Comparison of ENCODE assay signal across 16 cellular contexts in the genomic region with DNA sequence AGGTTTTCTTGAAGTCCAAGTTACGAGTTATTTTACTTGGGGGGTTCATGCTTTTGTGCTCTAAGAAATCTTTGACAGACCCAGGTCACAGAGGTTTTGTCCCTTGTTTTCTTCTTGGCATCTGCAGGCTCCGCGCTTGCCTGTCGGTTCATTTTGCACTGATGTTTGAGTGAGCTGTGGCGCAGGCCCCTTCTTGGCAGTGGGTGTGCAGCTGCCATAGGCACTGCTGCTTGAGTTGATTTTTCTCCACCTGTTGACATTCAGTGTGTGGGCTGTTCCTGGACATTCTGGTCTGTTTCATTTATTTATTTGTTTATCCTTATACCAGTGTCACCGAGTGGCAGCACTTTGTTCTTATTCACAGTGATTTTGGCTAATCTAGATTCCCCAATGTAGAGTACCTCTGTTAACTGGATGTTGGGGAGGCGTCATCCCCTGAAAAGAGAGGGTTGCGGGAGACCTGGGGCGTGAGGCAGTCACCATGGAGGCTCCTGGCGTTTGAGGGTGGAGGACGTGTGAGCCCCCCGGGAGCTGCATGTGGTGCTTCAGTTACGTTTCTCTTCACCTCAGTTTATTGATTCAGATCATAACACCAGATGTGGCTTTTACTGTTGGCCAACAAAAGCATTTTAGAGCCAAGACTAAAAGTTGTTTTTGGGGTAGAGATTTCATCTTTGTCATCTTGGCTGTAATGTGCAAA.
A peak's percentile ranks its signal among the peaks of the same experiment; 100 is the strongest.
DNase-seq lines count a peak whose midpoint lies in the region; ATAC-seq, FAIRE-seq and TF ChIP-seq lines count a peak whose summit lies in the region.
"Had no signal": no experiment of that assay in that cellular context is flagged by ENCODE, and none has a peak within 500 bp of the region (broad histone marks: within the 10 kb centered on the region; RNA-seq: fewer than 3 reads in every experiment).

No MANE protein-coding gene starts in this region.

- H3K27ac Mint-ChIP-seq in WTC11 (peak overlapping the region; percentile 54), naive B cell (peak overlapping the region; percentile 9 to 100 (median 80))

- H3K27ac ChIP-seq in liver (ENCODE audit: low read depth in 1 of 2, low read length in 2 of 2), result peak overlapping the region; percentile 29 to 61
- no peak overlapping the region for H3K27ac ChIP-seq in HepG2 (ENCODE audit: extremely low read length, insufficient read depth, low read length)
- H3K27ac ChIP-seq: neutrophil, testis had no signal

- TF ChIP-seq EP300 in HepG2 (IDR thresholded peaks at IDR 0.05; ENCODE audit: low read depth in 2 of 2, low read length in 2 of 2), result no peak
- TF ChIP-seq EP300 in HepG2 (CRISPR knock-in tag; IDR thresholded peaks at IDR 0.05; ENCODE audit: borderline replicate concordance), result no peak

- H3K9me3 Mint-ChIP-seq in WTC11 (peaks cover 7% of the 10 kb centered on the region), naive B cell (peaks cover 0 to 9% (median 2%) of the 10 kb centered on the region in 7 donors)

- no peak for TF ChIP-seq POLR2A in HepG2 (IDR thresholded peaks at IDR 0.05; ENCODE audit: insufficient read depth in 1 of 2, low read depth in 2 of 2, low read length in 2 of 2)

- H4K20me1 ChIP-seq in HepG2 (ENCODE audit: insufficient read depth, low read length), result no peaks in the 10 kb centered on the region

- in situ Hi-C loops in HepG2 (cut with HindIII; ENCODE audit: extremely low pct_ligation_motif_present, low pct_unique_long_range_greater_than_20kb), result no loop called here

- H2AFZ ChIP-seq in HepG2 (ENCODE audit: low read length), result no peak overlapping the region

- 89% methylated on average over 13 of the region's 13 CpGs for WGBS in liver
- 98% methylated on average over 13 of the region's 13 CpGs for WGBS in HepG2 (ENCODE audit: low lambda C conversion rate)

- H3K27me3 ChIP-seq in liver (ENCODE audit: control insufficient read depth in 4 of 4, insufficient read depth in 4 of 4, low read length in 3 of 4) (no peaks in the 10 kb centered on the region), HepG2 (ENCODE audit: control insufficient read depth in 1 of 2, insufficient read depth in 2 of 2, low read length in 2 of 2) (no peaks in the 10 kb centered on the region)
- H3K27me3 ChIP-seq: neutrophil, testis had no signal

- no peak for FAIRE-seq in HepG2 (lab: Jason Lieb, UNC)
- FAIRE-seq: GM12878, keratinocyte had no signal

- H3K4me2 ChIP-seq in HepG2 (ENCODE audit: low read depth, low read length), result no peak overlapping the region

- no TSS peak for BruUV-seq in HepG2 (replicated peaks; lab: Mats Ljungman, UMichigan)

- TF ChIP-seq CTCF in liver (IDR thresholded peaks at IDR 0.05; ENCODE audit: low read depth, low read length, missing input control), result no peak
- no peak for TF ChIP-seq CTCF in HepG2 (CRISPR knock-in tag; IDR thresholded peaks at IDR 0.05)
- TF ChIP-seq CTCF in WTC11 (IDR thresholded peaks at IDR 0.05), result no peak

- intact Hi-C loops in HepG2 (cut with micrococcal nuclease; ENCODE audit: unreplicated experiment), result no loop called here

- H3K9ac ChIP-seq in liver (ENCODE audit: low read depth in 1 of 2, low read length in 2 of 2), result no peak overlapping the region
- H3K9ac ChIP-seq in HepG2 (ENCODE audit: insufficient read depth, low read depth, low read length), result no peak overlapping the region

- peaks cover 8 to 49% (median 33%) of the 10 kb centered on the region in 4 donors for H3K36me3 ChIP-seq in liver (ENCODE audit: control insufficient read depth in 4 of 4, insufficient read depth in 3 of 4, low read depth in 1 of 4, low read length in 3 of 4)
- H3K36me3 ChIP-seq in HepG2 (replicated peaks in 1 of 2; ENCODE audit: control insufficient read depth in 1 of 2, insufficient read depth in 2 of 2, low read length in 2 of 2), result peaks cover 18 to 60% of the 10 kb centered on the region in 2 experiments

- TF ChIP-seq RAD21 in liver (IDR thresholded peaks at IDR 0.05) (no peak), HepG2 (CRISPR knock-in tag; IDR thresholded peaks at IDR 0.05) (no peak)

- no peak for ATAC-seq in HepG2
- ATAC-seq in WTC11, result no peak
- no peak for ATAC-seq in naive B cell (ENCODE audit: low read depth in 2 of 2)
- ATAC-seq in GM18868 (IDR thresholded peaks at IDR 0.05; ENCODE audit: unreplicated experiment), result no peak
- ATAC-seq in GM21576 (IDR thresholded peaks at IDR 0.05; ENCODE audit: unreplicated experiment), result no peak
- ATAC-seq: activated CD4-positive, CD25-positive, alpha-beta regulatory T cell treated with anti-CD3 and anti-CD28 coated beads, Interleukin-2, amount 50 U/mL, for 24 hours; GM12878 had no signal

- H3K9me3 ChIP-seq in liver (ENCODE audit: control insufficient read depth in 4 of 4, low read length in 3 of 4), result peaks cover 0 to 3% (median 2%) of the 10 kb centered on the region in 4 donors
- H3K9me3 ChIP-seq in HepG2 (ENCODE audit: low read length), result no peaks in the 10 kb centered on the region
- H3K9me3 ChIP-seq: neutrophil, testis had no signal

- POLR2A ChIA-PET in HepG2 (lab: Yijun Ruan, JAX) (no interaction called here), WTC11 (lab: Charles Lee) (no interaction called here)

- H3K4me1 Mint-ChIP-seq in WTC11 (peaks cover 19% of the 10 kb centered on the region), naive B cell (peaks cover 59 to 63% (median 61%) of the 10 kb centered on the region in 3 donors)

- H3K4me3 Mint-ChIP-seq in WTC11, result no peak overlapping the region
- H3K4me3 Mint-ChIP-seq in naive B cell, result peak overlapping the region in 3 of 8 donors; percentile 33 to 62 (median 62)

- no peaks in the 10 kb centered on the region for H3K79me2 ChIP-seq in HepG2 (ENCODE audit: insufficient read depth, low read length)

- CTCF ChIA-PET in HepG2 (lab: Yijun Ruan, JAX; ENCODE audit: low intra/inter-chr PET ratio, low total read pairs), result no interaction called here
- CTCF ChIA-PET in WTC11 (lab: Charles Lee), result no interaction called here

- H3K4me3 ChIP-seq in liver (ENCODE audit: low read depth in 1 of 3, low read length in 3 of 3), result no peak overlapping the region
- H3K4me3 ChIP-seq in HepG2 (replicated peaks in 1 of 3; ENCODE audit: insufficient read depth in 1 of 3, low read depth in 2 of 3, low read length in 3 of 3), result no peak overlapping the region
- H3K4me3 ChIP-seq: GM12878, testis had no signal

- H3K4me1 ChIP-seq in liver (ENCODE audit: control insufficient read depth in 4 of 4, insufficient read depth in 4 of 4, low read length in 3 of 4), result peaks cover 0 to 13% (median 3%) of the 10 kb centered on the region in 4 donors
- H3K4me1 ChIP-seq in HepG2 (ENCODE audit: insufficient read depth, low read length), result no peaks in the 10 kb centered on the region

- H3K27me3 Mint-ChIP-seq in WTC11 (ENCODE audit: low read depth) (no peaks in the 10 kb centered on the region), naive B cell (no peaks in the 10 kb centered on the region)

- H3K36me3 Mint-ChIP-seq in WTC11 (peaks cover 80% of the 10 kb centered on the region), naive B cell (peaks cover 26 to 55% of the 10 kb centered on the region in 2 donors)

- DNase-seq in HepG2 (ENCODE audit: low spot score), result no peak
- DNase-seq in WTC11 (ENCODE audit: low spot score), result no peak
- DNase-seq in naive B cell, result no peak
- no peak for DNase-seq in stimulated activated CD4-positive, alpha-beta T cell treated with anti-CD3 and anti-CD28 coated beads, Interleukin-4, amount 100 ng/mL, for 1 hour
- DNase-seq in SW 1271 (lab: John Stamatoyannopoulos, UW), result no peak
- DNase-seq: NCI-H1930, NCI-H524, SHP77 treated with DMSO at 0.1 percent for 48 hours, testis had no signal

TF ChIP-seq in HepG2, 621 proteins besides CTCF, POLR2A, EP300 and RAD21 (continues in another document):
- no peak for TF ChIP-seq ZNF451 (CRISPR knock-in tag; IDR thresholded peaks at IDR 0.05)
- TF ChIP-seq, protein P1, sequence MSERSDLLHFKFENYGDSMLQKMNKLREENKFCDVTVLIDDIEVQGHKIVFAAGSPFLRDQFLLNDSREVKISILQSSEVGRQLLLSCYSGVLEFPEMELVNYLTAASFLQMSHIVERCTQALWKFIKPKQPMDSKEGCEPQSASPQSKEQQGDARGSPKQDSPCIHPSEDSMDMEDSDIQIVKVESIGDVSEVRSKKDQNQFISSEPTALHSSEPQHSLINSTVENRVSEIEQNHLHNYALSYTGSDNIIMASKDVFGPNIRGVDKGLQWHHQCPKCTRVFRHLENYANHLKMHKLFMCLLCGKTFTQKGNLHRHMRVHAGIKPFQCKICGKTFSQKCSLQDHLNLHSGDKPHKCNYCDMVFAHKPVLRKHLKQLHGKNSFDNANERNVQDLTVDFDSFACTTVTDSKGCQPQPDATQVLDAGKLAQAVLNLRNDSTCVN (CRISPR knock-in tag; IDR thresholded peaks at IDR 0.05; ENCODE audit: borderline replicate concordance), result no peak
- TF ChIP-seq MTF2 (CRISPR knock-in tag; IDR thresholded peaks at IDR 0.05; ENCODE audit: borderline replicate concordance), result no peak
- no peak for TF ChIP-seq SP5 (CRISPR knock-in tag; IDR thresholded peaks at IDR 0.05; ENCODE audit: borderline replicate concordance, low read depth)

TF ChIP-seq in WTC11, 78 proteins besides CTCF, POLR2A, EP300 and RAD21:
- TF ChIP-seq, protein P2, sequence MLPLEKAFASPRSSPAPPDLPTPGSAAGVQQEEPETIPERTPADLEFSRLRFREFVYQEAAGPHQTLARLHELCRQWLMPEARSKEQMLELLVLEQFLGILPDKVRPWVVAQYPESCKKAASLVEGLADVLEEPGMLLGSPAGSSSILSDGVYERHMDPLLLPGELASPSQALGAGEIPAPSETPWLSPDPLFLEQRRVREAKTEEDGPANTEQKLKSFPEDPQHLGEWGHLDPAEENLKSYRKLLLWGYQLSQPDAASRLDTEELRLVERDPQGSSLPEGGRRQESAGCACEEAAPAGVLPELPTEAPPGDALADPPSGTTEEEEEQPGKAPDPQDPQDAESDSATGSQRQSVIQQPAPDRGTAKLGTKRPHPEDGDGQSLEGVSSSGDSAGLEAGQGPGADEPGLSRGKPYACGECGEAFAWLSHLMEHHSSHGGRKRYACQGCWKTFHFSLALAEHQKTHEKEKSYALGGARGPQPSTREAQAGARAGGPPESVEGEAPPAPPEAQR (CRISPR knock-in tag; IDR thresholded peaks at IDR 0.05), result no peak
